21 cellular contexts compared by ENCODE assay signal in genomic region chr9:115333671-115334070, GRCh38.
"Had no signal": no experiment of that assay in that cellular context is flagged by ENCODE, and none has a peak within 500 bp of the region (broad histone marks: within the 10 kb centered on the region; RNA-seq: fewer than 3 reads in every experiment).

No MANE protein-coding gene starts in this region.

- ATAC-seq: left lung; lower lobe of right lung; mucosa of descending colon; natural killer cell treated with Interleukin-12 subunit alpha and Interleukin-12 subunit beta and Interleukin-15 and Interleukin-18, amount 100 ng/mL, for 72 hours had no signal

- DNase-seq: activated CD4-positive, alpha-beta memory T cell treated with anti-CD3 and anti-CD28 coated beads for 36 hours; activated CD4-positive, alpha-beta T cell treated with anti-CD3 and anti-CD28 coated beads, Interleukin-2, amount 10 ng/mL, durations not matched to agents 24 days and 14 days; activated CD4-positive, CD25-positive, alpha-beta regulatory T cell treated with anti-CD3 and anti-CD28 coated beads, Interleukin-2, amount 50 U/mL, for 72 hours; activated CD8-positive, alpha-beta memory T cell treated with anti-CD3 and anti-CD28 coated beads, Interleukin-2, amount 50 U/mL, for 4 hours; activated gamma-delta T cell; activated naive CD4-positive, alpha-beta T cell treated with anti-CD3 and anti-CD28 coated beads, Interleukin-2, amount 10 ng/mL, durations not matched to agents 7 days and 5 days; activated naive CD8-positive, alpha-beta T cell treated with anti-CD3 and anti-CD28 coated beads, Interleukin-2, amount 10 ng/mL, durations not matched to agents 7 days and 5 days; activated T-cell treated with anti-CD3 and anti-CD28 coated beads, Interleukin-2, amount 50 U/mL, for 1 hour; endodermal cell; kidney glomerular epithelial cell; left lung; lower lobe of right lung; mucosa of descending colon; right cardiac atrium; spleen; T-helper 9 cell; trophoblast cell had no signal

- H3K4me1 ChIP-seq: left lung, lower lobe of right lung, spleen had no signal

- H3K4me3 ChIP-seq: ascending aorta, esophagus muscularis mucosa, left lung, lower lobe of right lung, mucosa of descending colon, spleen, thoracic aorta had no signal

- H3K27me3 ChIP-seq: ascending aorta, esophagus muscularis mucosa, left lung, spleen had no signal

- H3K36me3 ChIP-seq: ascending aorta, esophagus muscularis mucosa, left lung, lower lobe of right lung, spleen, thoracic aorta had no signal

- H3K27ac ChIP-seq: ascending aorta, esophagus muscularis mucosa, left lung, lower lobe of right lung, spleen, thoracic aorta had no signal

- H3K9me3 ChIP-seq: lower lobe of right lung, mucosa of descending colon, thoracic aorta had no signal
